In genomic region chr2:96867756-96868554, GRCh38 we compare ENCODE assay signal across 1 cellular context.
TF ChIP-seq lines count a peak whose summit lies in the region.

No MANE protein-coding gene starts in this region.

TF ChIP-seq in HepG2, 621 proteins besides CTCF, POLR2A, EP300 and RAD21 (continued from another document and continues in another):
- TF ChIP-seq SMAD3 (CRISPR knock-in tag; IDR thresholded peaks at IDR 0.05): no peak
- TF ChIP-seq, protein P1, sequence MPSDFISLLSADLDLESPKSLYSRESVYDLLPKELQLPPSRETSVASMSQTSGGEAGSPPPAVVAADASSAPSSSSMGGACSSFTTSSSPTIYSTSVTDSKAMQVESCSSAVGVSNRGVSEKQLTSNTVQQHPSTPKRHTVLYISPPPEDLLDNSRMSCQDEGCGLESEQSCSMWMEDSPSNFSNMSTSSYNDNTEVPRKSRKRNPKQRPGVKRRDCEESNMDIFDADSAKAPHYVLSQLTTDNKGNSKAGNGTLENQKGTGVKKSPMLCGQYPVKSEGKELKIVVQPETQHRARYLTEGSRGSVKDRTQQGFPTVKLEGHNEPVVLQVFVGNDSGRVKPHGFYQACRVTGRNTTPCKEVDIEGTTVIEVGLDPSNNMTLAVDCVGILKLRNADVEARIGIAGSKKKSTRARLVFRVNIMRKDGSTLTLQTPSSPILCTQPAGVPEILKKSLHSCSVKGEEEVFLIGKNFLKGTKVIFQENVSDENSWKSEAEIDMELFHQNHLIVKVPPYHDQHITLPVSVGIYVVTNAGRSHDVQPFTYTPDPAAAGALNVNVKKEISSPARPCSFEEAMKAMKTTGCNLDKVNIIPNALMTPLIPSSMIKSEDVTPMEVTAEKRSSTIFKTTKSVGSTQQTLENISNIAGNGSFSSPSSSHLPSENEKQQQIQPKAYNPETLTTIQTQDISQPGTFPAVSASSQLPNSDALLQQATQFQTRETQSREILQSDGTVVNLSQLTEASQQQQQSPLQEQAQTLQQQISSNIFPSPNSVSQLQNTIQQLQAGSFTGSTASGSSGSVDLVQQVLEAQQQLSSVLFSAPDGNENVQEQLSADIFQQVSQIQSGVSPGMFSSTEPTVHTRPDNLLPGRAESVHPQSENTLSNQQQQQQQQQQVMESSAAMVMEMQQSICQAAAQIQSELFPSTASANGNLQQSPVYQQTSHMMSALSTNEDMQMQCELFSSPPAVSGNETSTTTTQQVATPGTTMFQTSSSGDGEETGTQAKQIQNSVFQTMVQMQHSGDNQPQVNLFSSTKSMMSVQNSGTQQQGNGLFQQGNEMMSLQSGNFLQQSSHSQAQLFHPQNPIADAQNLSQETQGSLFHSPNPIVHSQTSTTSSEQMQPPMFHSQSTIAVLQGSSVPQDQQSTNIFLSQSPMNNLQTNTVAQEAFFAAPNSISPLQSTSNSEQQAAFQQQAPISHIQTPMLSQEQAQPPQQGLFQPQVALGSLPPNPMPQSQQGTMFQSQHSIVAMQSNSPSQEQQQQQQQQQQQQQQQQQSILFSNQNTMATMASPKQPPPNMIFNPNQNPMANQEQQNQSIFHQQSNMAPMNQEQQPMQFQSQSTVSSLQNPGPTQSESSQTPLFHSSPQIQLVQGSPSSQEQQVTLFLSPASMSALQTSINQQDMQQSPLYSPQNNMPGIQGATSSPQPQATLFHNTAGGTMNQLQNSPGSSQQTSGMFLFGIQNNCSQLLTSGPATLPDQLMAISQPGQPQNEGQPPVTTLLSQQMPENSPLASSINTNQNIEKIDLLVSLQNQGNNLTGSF (CRISPR knock-in tag; IDR thresholded peaks at IDR 0.05): no peak; the same call in 1 of the 2 replicates
- no peak for TF ChIP-seq HOXA9 (CRISPR knock-in tag; IDR thresholded peaks at IDR 0.05; ENCODE audit: borderline replicate concordance)
- TF ChIP-seq NFKB2 (CRISPR knock-in tag; IDR thresholded peaks at IDR 0.05; ENCODE audit: borderline replicate concordance): peak; percentile 46; the same call in 1 of the 2 replicates
- no peak for TF ChIP-seq GMEB2 (CRISPR knock-in tag; IDR thresholded peaks at IDR 0.05; ENCODE audit: low read depth)
- TF ChIP-seq, protein P2, sequence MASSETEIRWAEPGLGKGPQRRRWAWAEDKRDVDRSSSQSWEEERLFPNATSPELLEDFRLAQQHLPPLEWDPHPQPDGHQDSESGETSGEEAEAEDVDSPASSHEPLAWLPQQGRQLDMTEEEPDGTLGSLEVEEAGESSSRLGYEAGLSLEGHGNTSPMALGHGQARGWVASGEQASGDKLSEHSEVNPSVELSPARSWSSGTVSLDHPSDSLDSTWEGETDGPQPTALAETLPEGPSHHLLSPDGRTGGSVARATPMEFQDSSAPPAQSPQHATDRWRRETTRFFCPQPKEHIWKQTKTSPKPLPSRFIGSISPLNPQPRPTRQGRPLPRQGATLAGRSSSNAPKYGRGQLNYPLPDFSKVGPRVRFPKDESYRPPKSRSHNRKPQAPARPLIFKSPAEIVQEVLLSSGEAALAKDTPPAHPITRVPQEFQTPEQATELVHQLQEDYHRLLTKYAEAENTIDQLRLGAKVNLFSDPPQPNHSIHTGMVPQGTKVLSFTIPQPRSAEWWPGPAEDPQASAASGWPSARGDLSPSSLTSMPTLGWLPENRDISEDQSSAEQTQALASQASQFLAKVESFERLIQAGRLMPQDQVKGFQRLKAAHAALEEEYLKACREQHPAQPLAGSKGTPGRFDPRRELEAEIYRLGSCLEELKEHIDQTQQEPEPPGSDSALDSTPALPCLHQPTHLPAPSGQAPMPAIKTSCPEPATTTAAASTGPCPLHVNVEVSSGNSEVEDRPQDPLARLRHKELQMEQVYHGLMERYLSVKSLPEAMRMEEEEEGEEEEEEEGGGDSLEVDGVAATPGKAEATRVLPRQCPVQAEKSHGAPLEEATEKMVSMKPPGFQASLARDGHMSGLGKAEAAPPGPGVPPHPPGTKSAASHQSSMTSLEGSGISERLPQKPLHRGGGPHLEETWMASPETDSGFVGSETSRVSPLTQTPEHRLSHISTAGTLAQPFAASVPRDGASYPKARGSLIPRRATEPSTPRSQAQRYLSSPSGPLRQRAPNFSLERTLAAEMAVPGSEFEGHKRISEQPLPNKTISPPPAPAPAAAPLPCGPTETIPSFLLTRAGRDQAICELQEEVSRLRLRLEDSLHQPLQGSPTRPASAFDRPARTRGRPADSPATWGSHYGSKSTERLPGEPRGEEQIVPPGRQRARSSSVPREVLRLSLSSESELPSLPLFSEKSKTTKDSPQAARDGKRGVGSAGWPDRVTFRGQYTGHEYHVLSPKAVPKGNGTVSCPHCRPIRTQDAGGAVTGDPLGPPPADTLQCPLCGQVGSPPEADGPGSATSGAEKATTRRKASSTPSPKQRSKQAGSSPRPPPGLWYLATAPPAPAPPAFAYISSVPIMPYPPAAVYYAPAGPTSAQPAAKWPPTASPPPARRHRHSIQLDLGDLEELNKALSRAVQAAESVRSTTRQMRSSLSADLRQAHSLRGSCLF (CRISPR knock-in tag; IDR thresholded peaks at IDR 0.05; ENCODE audit: borderline replicate concordance): peak; percentile 70; the same call in 1 of the 2 replicates
- 0 out of 2 replicates have a peak, but pooled peaks have one; percentile 87 for TF ChIP-seq ZNF670 (CRISPR knock-in tag; IDR thresholded peaks at IDR 0.05; ENCODE audit: borderline replicate concordance)
- TF ChIP-seq ARID2 (CRISPR knock-in tag; IDR thresholded peaks at IDR 0.05; ENCODE audit: borderline replicate concordance): no peak
- TF ChIP-seq CREB1 (IDR thresholded peaks at IDR 0.05): no peak
- TF ChIP-seq CREB1 (CRISPR knock-in tag; IDR thresholded peaks at IDR 0.05): no peak
- 0 out of 2 replicates have a peak, but pooled peaks have one; percentile 79 for TF ChIP-seq KLF15 (CRISPR knock-in tag; IDR thresholded peaks at IDR 0.05; ENCODE audit: borderline replicate concordance)
- no peak for TF ChIP-seq NR2F6 (IDR thresholded peaks at IDR 0.05)
- no peak for TF ChIP-seq NR2F6 (CRISPR knock-in tag; IDR thresholded peaks at IDR 0.05)
- peak; percentile 52; the same call in 1 of the 2 replicates for TF ChIP-seq ZNF773 (CRISPR knock-in tag; IDR thresholded peaks at IDR 0.05; ENCODE audit: borderline replicate concordance)
- peak; percentile 84 for TF ChIP-seq SNAPC4 (CRISPR knock-in tag; IDR thresholded peaks at IDR 0.05)
- peak; percentile 14; the same call in 1 of the 2 replicates for TF ChIP-seq ZBTB8A (CRISPR knock-in tag; IDR thresholded peaks at IDR 0.05; ENCODE audit: borderline replicate concordance, low read depth)
- peak; percentile 84; the same call in 1 of the 2 replicates for TF ChIP-seq ZNF468 (CRISPR knock-in tag; IDR thresholded peaks at IDR 0.05)
- TF ChIP-seq MEIS1 (CRISPR knock-in tag; IDR thresholded peaks at IDR 0.05; ENCODE audit: borderline replicate concordance): no peak
- peak; percentile 96 for TF ChIP-seq ZNF275 (CRISPR knock-in tag; IDR thresholded peaks at IDR 0.05; ENCODE audit: borderline replicate concordance)
- 0 out of 2 replicates have a peak, but pooled peaks have one; percentile 92 for TF ChIP-seq SRY (CRISPR knock-in tag; IDR thresholded peaks at IDR 0.05)
- TF ChIP-seq MAX (IDR thresholded peaks at IDR 0.05): 0 out of 2 replicates have a peak, but pooled peaks have one; percentile 67
- peak; percentile 74 for TF ChIP-seq ZNF317 (CRISPR knock-in tag; IDR thresholded peaks at IDR 0.05)
- TF ChIP-seq MZF1 (CRISPR knock-in tag; IDR thresholded peaks at IDR 0.05; ENCODE audit: borderline replicate concordance): peak; percentile 75; the same call in 1 of the 2 replicates
- TF ChIP-seq POLR2G (IDR thresholded peaks at IDR 0.05; ENCODE audit: low read depth, low read length): peak; percentile 93; the same call in 1 of the 2 replicates
- peak; percentile 76; the same call in 1 of the 2 replicates for TF ChIP-seq ZFP37 (CRISPR knock-in tag; IDR thresholded peaks at IDR 0.05; ENCODE audit: borderline replicate concordance)
- TF ChIP-seq ZNF703 (CRISPR knock-in tag; IDR thresholded peaks at IDR 0.05; ENCODE audit: borderline replicate concordance): peak; percentile 38; the same call in 1 of the 2 replicates
- no peak for TF ChIP-seq HOXA7 (CRISPR knock-in tag; IDR thresholded peaks at IDR 0.05)
- TF ChIP-seq ZNF503 (CRISPR knock-in tag; IDR thresholded peaks at IDR 0.05): 0 out of 2 replicates have a peak, but pooled peaks have one; percentile 53
- TF ChIP-seq, protein P3, sequence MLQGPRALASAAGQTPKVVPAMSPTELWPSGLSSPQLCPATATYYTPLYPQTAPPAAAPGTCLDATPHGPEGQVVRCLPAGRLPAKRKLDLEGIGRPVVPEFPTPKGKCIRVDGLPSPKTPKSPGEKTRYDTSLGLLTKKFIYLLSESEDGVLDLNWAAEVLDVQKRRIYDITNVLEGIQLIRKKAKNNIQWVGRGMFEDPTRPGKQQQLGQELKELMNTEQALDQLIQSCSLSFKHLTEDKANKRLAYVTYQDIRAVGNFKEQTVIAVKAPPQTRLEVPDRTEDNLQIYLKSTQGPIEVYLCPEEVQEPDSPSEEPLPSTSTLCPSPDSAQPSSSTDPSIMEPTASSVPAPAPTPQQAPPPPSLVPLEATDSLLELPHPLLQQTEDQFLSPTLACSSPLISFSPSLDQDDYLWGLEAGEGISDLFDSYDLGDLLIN (CRISPR knock-in tag; IDR thresholded peaks at IDR 0.05; ENCODE audit: borderline replicate concordance): 0 out of 2 replicates have a peak, but pooled peaks have one; percentile 35
- peak; percentile 67 for TF ChIP-seq XRCC5 (optimal IDR thresholded peaks at IDR 0.05; ENCODE audit: low read length)
- TF ChIP-seq TRAFD1 (CRISPR knock-in tag; IDR thresholded peaks at IDR 0.05; ENCODE audit: borderline replicate concordance): no peak
